9 cellular contexts compared by ENCODE assay signal in the genomic region with DNA sequence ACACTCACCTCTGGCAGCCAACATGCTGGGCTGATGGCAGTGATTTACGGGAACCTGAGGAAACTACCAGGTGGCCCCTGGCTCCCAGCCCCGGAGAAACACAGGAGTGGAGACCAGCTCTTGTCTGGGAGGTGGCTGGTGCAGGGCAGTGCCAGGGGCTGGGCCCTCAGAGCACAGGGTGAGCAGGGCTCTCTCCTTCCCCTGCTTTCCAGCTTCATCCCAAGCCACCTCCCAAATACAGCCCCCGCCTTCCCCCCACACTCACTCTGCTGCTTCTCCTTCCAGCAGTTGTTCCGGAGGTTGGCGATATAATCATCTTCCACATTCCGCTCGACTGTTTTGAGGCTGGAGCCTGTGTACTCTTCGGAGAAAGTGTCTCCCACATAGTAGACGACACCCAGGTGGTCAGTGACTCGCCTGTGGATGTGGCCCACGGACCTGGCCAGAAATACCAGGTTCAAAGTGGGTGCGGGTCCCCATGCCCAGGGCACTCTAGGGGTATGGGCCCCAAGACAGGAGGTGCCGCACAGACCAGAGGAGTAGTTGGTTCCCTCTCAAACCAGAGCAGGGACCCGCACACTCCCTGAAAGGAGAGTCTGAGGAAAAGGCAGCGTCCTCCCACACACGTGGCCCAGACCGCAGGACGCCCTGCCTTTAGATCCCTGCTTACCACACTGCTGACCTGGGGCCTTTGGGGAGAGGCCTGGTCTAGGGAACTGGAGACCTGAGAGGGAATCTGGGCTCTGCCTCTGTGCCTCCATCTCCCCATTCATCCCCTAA.
DNase-seq lines count a peak whose midpoint lies in the region; ATAC-seq and TF ChIP-seq lines count a peak whose summit lies in the region.
"Had no signal": no experiment of that assay in that cellular context is flagged by ENCODE, and none has a peak within 500 bp of the region (broad histone marks: within the 10 kb centered on the region; RNA-seq: fewer than 3 reads in every experiment).

No MANE protein-coding gene starts in this region.

- no peak for TF ChIP-seq CTCF in C4-2B (conservative IDR thresholded peaks at IDR 0.05)
- TF ChIP-seq CTCF in RWPE1 (conservative IDR thresholded peaks at IDR 0.05; ENCODE audit: low read depth): no peak
- TF ChIP-seq CTCF in neutrophil (IDR thresholded peaks at IDR 0.05): no peak

- H3K4me1 ChIP-seq in neutrophil (ENCODE audit: control insufficient read depth in 1 of 2, insufficient read depth in 1 of 2, low read depth in 1 of 2, low read length in 1 of 2): peaks cover 54 to 57% of the 10 kb centered on the region in 2 experiments

- CTCF ChIA-PET in RWPE1 (lab: Yijun Ruan, JAX): interaction anchor here (0.6 to 3.1 kb wide), 12 partner anchors 9 to 197 kb away, joined by 3 to 29 read pairs (median 4); a partner anchor contains a TSS

- peaks cover 69% of the 10 kb centered on the region for H3K36me3 ChIP-seq in neutrophil

- no peak overlapping the region for H3K4me3 ChIP-seq in neutrophil (ENCODE audit: low read depth in 1 of 2, low read length in 1 of 2)

- no peaks in the 10 kb centered on the region for H3K27me3 ChIP-seq in neutrophil

- no peak for DNase-seq in RWPE1 (ENCODE audit: low spot score)
- DNase-seq in epithelial cell of prostate (ENCODE audit: low read depth, low spot score): no peak
- DNase-seq in stimulated activated CD4-positive, alpha-beta T cell treated with anti-CD3 and anti-CD28 coated beads, Interleukin-2, amount 100 ng/mL, for 24 hours: no peak
- DNase-seq in KBM-7: no peak
- DNase-seq in GOT3 (lab: John Stamatoyannopoulos, UW): no peak
- DNase-seq: NCI-H1930 had no signal

- POLR2A ChIA-PET in RWPE1 (lab: Yijun Ruan, JAX; ENCODE audit: low non-redundant PET): interaction anchor here (0.8 to 2.2 kb wide), 3 partner anchors 60 to 64 kb away, joined by 3 to 8 read pairs (median 4); a partner anchor contains a TSS

- no peak for ATAC-seq in HG03280 (IDR thresholded peaks at IDR 0.05; ENCODE audit: unreplicated experiment)

- H3K9me3 ChIP-seq in neutrophil: no peaks in the 10 kb centered on the region

- H3K27ac ChIP-seq in C4-2B (peak overlapping the region; percentile 19), RWPE1 (peak overlapping the region; percentile 100), epithelial cell of prostate (peak overlapping the region; percentile 100), neutrophil (peak overlapping the region; percentile 81)

- in situ Hi-C loops in KBM-7 (cut with MboI; ENCODE audit: low pct_unique_long_range_greater_than_20kb, low sequenced_read_pairs): loop anchor here (25.0 kb wide), 3 partner anchors 199 to 999 kb away; no protein-coding TSS in a partner anchor

Comparison
In these comparisons a context has a peak if more than half of its experiments do, and no peak if none do; other contexts are left out.
1. H3K27ac ChIP-seq: peak in every context shown above with its lines; median percentile 100 in RWPE1; 100 in epithelial cell of prostate; 81 in neutrophil; 19 in C4-2B.